18 cellular contexts compared by ENCODE assay signal in the genomic region with DNA sequence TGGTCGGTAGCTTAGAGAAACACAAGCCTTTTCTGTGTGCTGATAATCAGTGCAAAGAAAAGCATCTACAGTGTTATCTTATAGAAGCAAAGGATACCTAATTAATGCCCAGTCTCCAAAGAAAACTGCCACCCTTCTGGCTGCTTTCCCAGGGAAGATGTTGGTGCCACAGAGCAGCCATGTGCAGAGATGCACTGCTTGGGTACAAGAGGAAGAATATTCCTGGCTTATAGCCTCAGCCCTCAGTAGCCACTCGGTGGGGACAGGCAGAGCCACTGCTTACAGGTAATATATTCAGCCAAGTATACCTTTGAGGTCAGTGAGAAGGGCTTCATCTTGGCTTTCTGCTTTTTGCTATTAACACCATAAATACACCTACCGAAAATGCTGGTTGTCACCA.
DNase-seq lines count a peak whose midpoint lies in the region; ATAC-seq and TF ChIP-seq lines count a peak whose summit lies in the region.
"Had no signal": no experiment of that assay in that cellular context is flagged by ENCODE, and none has a peak within 500 bp of the region (broad histone marks: within the 10 kb centered on the region; RNA-seq: fewer than 3 reads in every experiment).

No MANE protein-coding gene starts in this region.

- no peak for TF ChIP-seq EP300 in upper lobe of left lung (IDR thresholded peaks at IDR 0.05)

- H3K4me3 Mint-ChIP-seq in nephron progenitor cell: no peak overlapping the region
- H3K4me3 Mint-ChIP-seq: immature natural killer cell; T-helper 2 cell treated with Interferon-gamma antibody and Interleukin-4, amounts not matched to agents 5 μg/mL and 100 μg/mL, for 36 hours had no signal

- peaks cover 4% of the 10 kb centered on the region for H3K9me3 Mint-ChIP-seq in nephron progenitor cell
- H3K9me3 Mint-ChIP-seq: T-helper 2 cell treated with Interferon-gamma antibody and Interleukin-4, amounts not matched to agents 5 μg/mL and 100 μg/mL, for 36 hours had no signal

- H3K27me3 ChIP-seq in adipocyte (replicated peaks; ENCODE audit: control insufficient read depth, insufficient read depth, low read length) (no peaks in the 10 kb centered on the region), esophagus squamous epithelium (no peaks in the 10 kb centered on the region), upper lobe of left lung (no peaks in the 10 kb centered on the region)
- H3K27me3 ChIP-seq: adrenal gland had no signal

- peaks cover 3% of the 10 kb centered on the region for H3K27me3 Mint-ChIP-seq in nephron progenitor cell (ENCODE audit: low read depth, poor library complexity)

- H3K27ac ChIP-seq in esophagus squamous epithelium (peak overlapping the region; percentile 75 to 84 (median 82)), upper lobe of left lung (peak overlapping the region; percentile 2 to 66 (median 30))
- H3K27ac ChIP-seq: adrenal gland, PC-9 had no signal

- H3K4me1 ChIP-seq in adipocyte (ENCODE audit: control insufficient read depth, insufficient read depth, low read length) (peaks cover 47% of the 10 kb centered on the region), esophagus squamous epithelium (peaks cover 0 to 72% (median 14%) of the 10 kb centered on the region in 3 donors), upper lobe of left lung (peaks cover 0 to 4% (median 1%) of the 10 kb centered on the region in 4 donors)

- no peaks in the 10 kb centered on the region for H3K9me3 ChIP-seq in adipocyte (ENCODE audit: control insufficient read depth, low read length)
- H3K9me3 ChIP-seq in esophagus squamous epithelium: no peaks in the 10 kb centered on the region
- H3K9me3 ChIP-seq in upper lobe of left lung: no peaks in the 10 kb centered on the region
- H3K9me3 ChIP-seq: adrenal gland, mucosa of descending colon had no signal

- WGBS in esophagus squamous epithelium, 2 donors: 24 to 34% methylated on average over 3 of the region's 3 CpGs
- 59 to 63% methylated on average over 3 of the region's 3 CpGs for WGBS in upper lobe of left lung, 2 donors

- intact Hi-C loops in esophagus squamous epithelium (cut with DNase I): no loop called here

- no peak for TF ChIP-seq POLR2A in esophagus squamous epithelium (IDR thresholded peaks at IDR 0.05)
- no peak for TF ChIP-seq POLR2A in upper lobe of left lung (IDR thresholded peaks at IDR 0.05)

- POLR2A ChIA-PET in HEK293T (lab: Yijun Ruan, JAX): no interaction called here

- ATAC-seq in upper lobe of left lung (ENCODE audit: low FRiP score in 2 of 2): no peak

- H3K4me3 ChIP-seq in adipocyte (ENCODE audit: low read length): peak overlapping the region; percentile 39
- peak overlapping the region in 3 of 4 donors; percentile 7 to 21 (median 10) for H3K4me3 ChIP-seq in esophagus squamous epithelium
- no peak overlapping the region for H3K4me3 ChIP-seq in upper lobe of left lung
- H3K4me3 ChIP-seq: adrenal gland, mucosa of descending colon, PC-9 had no signal

- CTCF ChIA-PET in HEK293T (lab: Yijun Ruan, JAX): no interaction called here

- H3K4me1 Mint-ChIP-seq in nephron progenitor cell: peaks cover 28% of the 10 kb centered on the region
- H3K4me1 Mint-ChIP-seq: immature natural killer cell had no signal

- no peak for TF ChIP-seq CTCF in esophagus squamous epithelium (IDR thresholded peaks at IDR 0.05)
- TF ChIP-seq CTCF in nephron progenitor cell (IDR thresholded peaks at IDR 0.05): no peak
- TF ChIP-seq CTCF in upper lobe of left lung (IDR thresholded peaks at IDR 0.05): no peak

- H3K27ac Mint-ChIP-seq in nephron progenitor cell: peak overlapping the region; percentile 96
- H3K27ac Mint-ChIP-seq: immature natural killer cell; T-helper 2 cell treated with Interferon-gamma antibody and Interleukin-4, amounts not matched to agents 5 μg/mL and 100 μg/mL, for 36 hours had no signal

- H3K9ac ChIP-seq in adipocyte (ENCODE audit: low read length): peak overlapping the region; percentile 74

- no peaks in the 10 kb centered on the region for H3K36me3 Mint-ChIP-seq in nephron progenitor cell (ENCODE audit: low read depth)
- H3K36me3 Mint-ChIP-seq: immature natural killer cell had no signal

- no peaks in the 10 kb centered on the region for H3K36me3 ChIP-seq in adipocyte (ENCODE audit: control insufficient read depth, insufficient read depth, low read length, severe bottlenecking)
- H3K36me3 ChIP-seq in esophagus squamous epithelium: no peaks in the 10 kb centered on the region
- H3K36me3 ChIP-seq in upper lobe of left lung: no peaks in the 10 kb centered on the region
- H3K36me3 ChIP-seq: adrenal gland had no signal

- DNase-seq in adipocyte (ENCODE audit: low read depth) (no peak), esophagus squamous epithelium (lab: John Stamatoyannopoulos, UW) (no peak), nephron progenitor cell (no peak), upper lobe of left lung (no peak), epidermal melanocyte (ENCODE audit: insufficient read length, low spot score) (no peak), HEK293T (ENCODE audit: extremely low spot score) (no peak)
- no peak for DNase-seq in effector CD8-positive, alpha-beta T cell (lab: John Stamatoyannopoulos, UW)
- DNase-seq: activated CD4-positive, alpha-beta T cell treated with anti-CD3 and anti-CD28 coated beads for 48 hours; activated T-cell treated with anti-CD3 and anti-CD28 coated beads, Interleukin-2, amount 50 U/mL, for 48 hours; adrenal gland; dermis blood vessel endothelial cell; immature natural killer cell; KBM-7; NCI-H1436 treated with DMSO at 0.1 percent for 48 hours; PC-9; stimulated activated CD4-positive, alpha-beta T cell treated with anti-CD3 and anti-CD28 coated beads, Interleukin-4, amount 100 ng/mL, for 1 hour had no signal

TF ChIP-seq in HEK293T, 16 proteins besides CTCF, POLR2A, EP300 and RAD21:
- TF ChIP-seq FOXA1 (IDR thresholded peaks at IDR 0.05) (no peak), SUZ12 (IDR thresholded peaks at IDR 0.05) (no peak), FOXK2 (IDR thresholded peaks at IDR 0.05) (no peak), BHLHE40 (IDR thresholded peaks at IDR 0.05; ENCODE audit: borderline replicate concordance) (no peak)

Comparison
In these comparisons a context has a peak if more than half of its experiments do, and no peak if none do; other contexts are left out.
1. H3K4me3 ChIP-seq: peak in adipocyte (single experiment) and esophagus squamous epithelium (3 of 4); none in upper lobe of left lung (0 of 4).